Comparison of ENCODE assay signal across 21 cellular contexts in the genomic region with DNA sequence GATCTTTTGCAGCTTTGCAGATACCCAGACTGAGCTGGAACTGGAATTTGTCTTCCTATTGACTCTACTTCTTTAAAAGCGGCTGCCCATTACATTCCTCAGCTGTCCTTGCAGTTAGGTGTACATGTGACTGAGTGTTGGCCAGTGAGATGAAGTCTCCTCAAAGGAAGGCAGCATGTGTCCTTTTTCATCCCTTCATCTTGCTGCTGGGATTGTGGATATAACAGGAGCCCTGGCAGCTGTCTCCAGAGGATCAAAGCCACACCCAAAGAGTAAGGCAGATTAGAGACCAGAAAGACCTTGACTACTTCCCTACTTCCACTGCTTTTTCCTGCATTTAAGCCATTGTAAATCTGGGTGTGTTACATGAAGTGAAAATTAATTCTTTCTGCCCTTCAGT. TPM values are rescaled to one million over a fixed set of nuclear protein-coding genes. Genes with fewer than 3 reads are reported as not detected.
DNase-seq lines count a peak whose midpoint lies in the region; ATAC-seq and TF ChIP-seq lines count a peak whose summit lies in the region.
"Had no signal": no experiment of that assay in that cellular context is flagged by ENCODE, and none has a peak within 500 bp of the region (broad histone marks: within the 10 kb centered on the region; RNA-seq: fewer than 3 reads in every experiment).

No MANE protein-coding gene starts in this region.

- TF ChIP-seq CTCF in colonic mucosa (IDR thresholded peaks at IDR 0.05) = no peak
- no peak for TF ChIP-seq CTCF in spleen (IDR thresholded peaks at IDR 0.05 in 8 of 11, conservative IDR thresholded peaks at IDR 0.05 in 3 of 11)

- WGBS in spleen, 5 donors = 67 to 100% (median 82%) methylated on average over 1 of the region's 1 CpG

- intact Hi-C loops in colonic mucosa (cut with DNase I) (no loop called here), spleen (cut with DNase I; ENCODE audit: low total_unique reads) (no loop called here)
- intact Hi-C loops in activated T-helper 1 cell treated with anti-CD3 and anti-CD28 coated beads, Interleukin-12 subunit alpha, Interleukin-12 subunit beta, Interleukin-2, Interleukin-4 antibody, amounts not matched to agents 30 ng/mL and 10 ng/mL and 1 ng/mL, durations not matched to agents 14 hours and 24 hours and 36 hours (cut with micrococcal nuclease) = no loop called here

- H3K27ac Mint-ChIP-seq in activated T-helper 1 cell treated with anti-CD3 and anti-CD28 coated beads, Interleukin-12 subunit alpha, Interleukin-12 subunit beta, Interleukin-2, Interleukin-4 antibody, amounts not matched to agents 30 ng/mL and 10 ng/mL and 1 ng/mL, durations not matched to agents 14 hours and 24 hours and 36 hours = no peak overlapping the region
- H3K27ac Mint-ChIP-seq: CD4-positive, alpha-beta memory T cell; HFFc6 had no signal

- no peak overlapping the region for H3K9ac ChIP-seq in colonic mucosa (ENCODE audit: low read depth in 2 of 2, low read length in 2 of 2)

- peaks cover 8% of the 10 kb centered on the region for H3K27me3 Mint-ChIP-seq in activated T-helper 1 cell treated with anti-CD3 and anti-CD28 coated beads, Interleukin-12 subunit alpha, Interleukin-12 subunit beta, Interleukin-2, Interleukin-4 antibody, amounts not matched to agents 30 ng/mL and 10 ng/mL and 1 ng/mL, durations not matched to agents 14 hours and 24 hours and 36 hours (ENCODE audit: insufficient read depth)

- no peak overlapping the region for H3K4me3 Mint-ChIP-seq in activated T-helper 1 cell treated with anti-CD3 and anti-CD28 coated beads, Interleukin-12 subunit alpha, Interleukin-12 subunit beta, Interleukin-2, Interleukin-4 antibody, amounts not matched to agents 30 ng/mL and 10 ng/mL and 1 ng/mL, durations not matched to agents 14 hours and 24 hours and 36 hours
- H3K4me3 Mint-ChIP-seq: CD4-positive, alpha-beta memory T cell; HFFc6 had no signal

- H3K4me1 Mint-ChIP-seq in activated T-helper 1 cell treated with anti-CD3 and anti-CD28 coated beads, Interleukin-12 subunit alpha, Interleukin-12 subunit beta, Interleukin-2, Interleukin-4 antibody, amounts not matched to agents 30 ng/mL and 10 ng/mL and 1 ng/mL, durations not matched to agents 14 hours and 24 hours and 36 hours (ENCODE audit: low read depth) = no peaks in the 10 kb centered on the region

- H3K4me3 ChIP-seq in colonic mucosa = no peak overlapping the region
- H3K4me3 ChIP-seq in spleen = no peak overlapping the region
- H3K4me3 ChIP-seq: PC-9, SK-N-MC had no signal

- H3K27me3 ChIP-seq in colonic mucosa (no peaks in the 10 kb centered on the region), spleen (replicated peaks in 1 of 7) (no peaks in the 10 kb centered on the region)
- H3K27me3 ChIP-seq: BE2C had no signal

- H3K9me3 ChIP-seq in colonic mucosa = no peaks in the 10 kb centered on the region
- no peaks in the 10 kb centered on the region for H3K9me3 ChIP-seq in spleen
- H3K9me3 ChIP-seq: BE2C had no signal

- H3K27ac ChIP-seq in colonic mucosa (no peak overlapping the region), spleen (peak overlapping the region in 5 of 8 donors; percentile 1 to 44 (median 25))
- H3K27ac ChIP-seq: PC-9, SK-N-MC had no signal

- ATAC-seq in GM21529 (IDR thresholded peaks at IDR 0.05; ENCODE audit: unreplicated experiment) = no peak

- H3K4me1 ChIP-seq in colonic mucosa (no peaks in the 10 kb centered on the region), spleen (peaks cover 0 to 23% (median 3%) of the 10 kb centered on the region in 6 donors)
- H3K4me1 ChIP-seq: BE2C had no signal

- H3K36me3 Mint-ChIP-seq in activated T-helper 1 cell treated with anti-CD3 and anti-CD28 coated beads, Interleukin-12 subunit alpha, Interleukin-12 subunit beta, Interleukin-2, Interleukin-4 antibody, amounts not matched to agents 30 ng/mL and 10 ng/mL and 1 ng/mL, durations not matched to agents 14 hours and 24 hours and 36 hours (ENCODE audit: low read depth) = no peaks in the 10 kb centered on the region
- H3K36me3 Mint-ChIP-seq: CD4-positive, alpha-beta memory T cell had no signal

- no peak for TF ChIP-seq POLR2A in spleen (IDR thresholded peaks at IDR 0.05)

- no peaks in the 10 kb centered on the region for H3K9me3 Mint-ChIP-seq in activated T-helper 1 cell treated with anti-CD3 and anti-CD28 coated beads, Interleukin-12 subunit alpha, Interleukin-12 subunit beta, Interleukin-2, Interleukin-4 antibody, amounts not matched to agents 30 ng/mL and 10 ng/mL and 1 ng/mL, durations not matched to agents 14 hours and 24 hours and 36 hours
- H3K9me3 Mint-ChIP-seq: CD4-positive, alpha-beta memory T cell; HFFc6 had no signal

- H3K36me3 ChIP-seq in colonic mucosa (no peaks in the 10 kb centered on the region), spleen (no peaks in the 10 kb centered on the region)
- H3K36me3 ChIP-seq: BE2C had no signal

- DNase-seq in DMS 273 (lab: John Stamatoyannopoulos, UW; ENCODE audit: unreplicated experiment) (peak; percentile 25), DMS 273 treated with DMSO at 0.1 percent for 48 hours (lab: John Stamatoyannopoulos, UW) (no peak), NCI-H82 (lab: John Stamatoyannopoulos, UW) (peak; percentile 91), colonic mucosa (peak; percentile 48), spleen (no peak), GF-D8 (lab: John Stamatoyannopoulos, UW) (no peak)
- no peak for DNase-seq in activated T-helper 1 cell treated with anti-CD3 and anti-CD28 coated beads, Interleukin-12 subunit alpha, Interleukin-12 subunit beta, Interleukin-2, Interleukin-4 antibody, amounts not matched to agents 30 ng/mL and 10 ng/mL and 1 ng/mL, durations not matched to agents 14 hours and 24 hours and 36 hours (ENCODE audit: low spot score)
- DNase-seq: 8988T; BE2C; CD4-positive, alpha-beta memory T cell; GDM1; HFFc6; Karpas-422; MM.1S; NCI-H1105; NCI-H1694 treated with DMSO at 0.1 percent for 48 hours; NCI-H446; NCI-H69; PC-9 had no signal

RNA-seq across cellular contexts. Expression of a gene that starts 8.1 kb away (rescaled TPM):
- total RNA-seq in colonic mucosa (1 to 10 TPM; 3.6 to 4.2 TPM), spleen (10 to 100 TPM in 2 of 7 donors, 1 to 10 TPM in 5; 5.2 to 15.8 (median 7.7) TPM)
- polyA plus RNA-seq in spleen = 1 to 10 TPM; 1.0 to 8.3 (median 4.0) TPM
- total RNA-seq in activated T-helper 1 cell treated with anti-CD3 and anti-CD28 coated beads, Interleukin-12 subunit alpha, Interleukin-12 subunit beta, Interleukin-2, Interleukin-4 antibody, amounts not matched to agents 30 ng/mL and 10 ng/mL and 1 ng/mL, durations not matched to agents 14 hours and 24 hours and 36 hours = not detected in 2 replicates
- polyA plus RNA-seq: CD4-positive, alpha-beta memory T cell had no signal

RNA-seq across cellular contexts. Expression of a gene that starts 25.4 kb away (rescaled TPM):
- total RNA-seq in colonic mucosa (10 to 100 TPM; 19.7 to 27.3 TPM), spleen (10 to 100 TPM in 2 of 7 donors, 1 to 10 TPM in 5; 4.8 to 15.8 (median 6.6) TPM)
- 1 to 10 TPM in 2 of 3 donors, under 1 TPM in 1; 0.65 to 1.4 (median 1.1) TPM for polyA plus RNA-seq in spleen
- 0.05 TPM in 1 of 2 replicates, not detected in the other for total RNA-seq in activated T-helper 1 cell treated with anti-CD3 and anti-CD28 coated beads, Interleukin-12 subunit alpha, Interleukin-12 subunit beta, Interleukin-2, Interleukin-4 antibody, amounts not matched to agents 30 ng/mL and 10 ng/mL and 1 ng/mL, durations not matched to agents 14 hours and 24 hours and 36 hours
- polyA plus RNA-seq: CD4-positive, alpha-beta memory T cell had no signal

Comparison
In these comparisons a context has a peak if more than half of its experiments do, and no peak if none do; other contexts are left out.
1. DNase-seq: peak in DMS 273 (single experiment), NCI-H82 (single experiment) and colonic mucosa (single experiment); none in DMS 273 treated with DMSO at 0.1 percent for 48 hours (single experiment), spleen (single experiment), GF-D8 (single experiment) and activated T-helper 1 cell treated with anti-CD3 and anti-CD28 coated beads, Interleukin-12 subunit alpha, Interleukin-12 subunit beta, Interleukin-2, Interleukin-4 antibody, amounts not matched to agents 30 ng/mL and 10 ng/mL and 1 ng/mL, durations not matched to agents 14 hours and 24 hours and 36 hours (single experiment).